ENCODE assay signal across 8 cellular contexts in the genomic region with DNA sequence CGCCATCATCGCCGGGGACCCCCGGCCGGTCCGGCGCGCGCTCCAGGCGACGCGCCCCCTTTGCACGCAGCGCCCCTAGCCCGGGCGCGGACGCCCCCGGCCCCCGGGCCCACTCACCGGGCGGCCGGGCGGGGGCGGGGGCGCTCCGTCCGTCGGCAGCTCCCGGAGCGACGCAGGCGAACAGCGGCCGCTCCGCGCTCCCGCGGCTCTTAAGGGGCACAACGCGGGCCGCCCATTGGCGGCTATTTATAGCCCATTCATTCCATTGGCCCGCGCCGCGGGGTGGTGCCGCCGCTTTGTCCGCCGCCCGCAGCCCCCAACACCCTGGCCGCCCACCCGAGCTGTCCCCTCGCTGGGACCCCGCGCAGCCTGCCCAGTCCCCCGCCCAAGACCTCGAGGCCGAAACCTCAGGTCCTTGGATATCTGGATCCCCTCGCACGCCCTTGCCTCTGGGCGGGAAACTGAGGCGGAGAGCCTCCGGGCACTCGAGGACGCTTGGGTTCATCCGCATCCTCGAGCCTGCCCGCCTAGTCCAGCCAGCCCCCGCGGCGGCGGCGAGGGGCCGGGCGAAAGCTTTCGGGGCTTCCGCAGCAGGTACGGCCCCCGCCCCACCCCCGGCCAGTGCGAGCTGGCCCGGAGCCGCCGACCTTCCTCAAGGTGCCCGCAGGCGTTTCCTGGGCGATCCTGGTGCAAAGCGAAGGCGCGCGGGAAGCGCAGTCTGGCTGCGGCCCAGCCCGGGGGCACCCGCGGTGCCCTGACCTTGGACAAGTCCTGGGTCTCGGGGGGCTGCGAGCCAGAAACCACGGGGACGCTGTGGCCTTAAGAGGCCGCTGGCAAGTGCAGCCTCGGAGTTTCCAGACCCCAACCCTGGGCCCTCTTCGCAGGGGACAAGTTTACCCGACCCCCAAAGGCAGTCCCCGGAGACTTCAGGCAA. TPM values are rescaled to one million over a fixed set of nuclear protein-coding genes. Genes with fewer than 3 reads are reported as not detected.
DNase-seq lines count a peak whose midpoint lies in the region; ATAC-seq and TF ChIP-seq lines count a peak whose summit lies in the region.

A gene (minus strand): TSS at position 182 of the 934 bp plus-strand sequence. CDS start 337 bp downstream, outside the sequence.

- H3K27ac Mint-ChIP-seq in activated B cell treated with CpG ODN at 0.5 μM for 24 hours = no peak within 1 kb of the TSS
- no peak within 1 kb of the TSS for H3K27ac Mint-ChIP-seq in naive B cell

- ATAC-seq in activated B cell treated with CpG ODN at 0.5 μM for 24 hours (ENCODE audit: low read depth) (no peak), naive B cell (ENCODE audit: low read depth in 2 of 2) (no peak), GM19455 (IDR thresholded peaks at IDR 0.05; ENCODE audit: unreplicated experiment) (no peak)

- no peaks in the 10 kb centered on the region for H3K27me3 Mint-ChIP-seq in activated B cell treated with CpG ODN at 0.5 μM for 24 hours
- peaks cover 0 to 13% (median 12%) of the 10 kb centered on the region in 3 donors for H3K27me3 Mint-ChIP-seq in naive B cell

- H3K9me3 Mint-ChIP-seq in activated B cell treated with CpG ODN at 0.5 μM for 24 hours (no peaks in the 10 kb centered on the region), naive B cell (no peaks in the 10 kb centered on the region)

- H3K4me3 Mint-ChIP-seq in activated B cell treated with CpG ODN at 0.5 μM for 24 hours = peak within 1 kb of the TSS; percentile 62
- H3K4me3 Mint-ChIP-seq in naive B cell = peak within 1 kb of the TSS; percentile 46 to 84 (median 65)

- POLR2A ChIA-PET in activated B cell treated with CpG ODN at 0.5 μM for 24 hours (lab: Charles Lee) = no interaction called here

- DNase-seq in DMS 273 (lab: John Stamatoyannopoulos, UW; ENCODE audit: unreplicated experiment) = peak; percentile 94
- DNase-seq in DMS 273 treated with DMSO at 0.1 percent for 48 hours (lab: John Stamatoyannopoulos, UW) = no peak
- DNase-seq in NCI-H1694 (lab: John Stamatoyannopoulos, UW) = peak; percentile 93
- no peak for DNase-seq in activated B cell treated with CpG ODN at 0.5 μM for 24 hours
- DNase-seq in fibroblast of pulmonary artery (ENCODE audit: low read depth) = peak; percentile 50
- DNase-seq in naive B cell = no peak
- DNase-seq in SIG-M5 treated with dmso at 0.1 percent for 504 hours (lab: John Stamatoyannopoulos, UW; ENCODE audit: unreplicated experiment) = no peak

- intact Hi-C loops in activated B cell treated with CpG ODN at 0.5 μM for 24 hours (cut with micrococcal nuclease) = loop anchor here (10.0 kb wide), 2 partner anchors 188 to 758 kb away; a partner anchor contains a TSS

- no peak for TF ChIP-seq CTCF in activated B cell treated with CpG ODN at 0.5 μM for 24 hours (IDR thresholded peaks at IDR 0.05)
- TF ChIP-seq CTCF in fibroblast of pulmonary artery (IDR thresholded peaks at IDR 0.05; ENCODE audit: low read length, missing control alignments) = no peak

- no peaks in the 10 kb centered on the region for H3K36me3 Mint-ChIP-seq in activated B cell treated with CpG ODN at 0.5 μM for 24 hours (ENCODE audit: low read depth)
- no peaks in the 10 kb centered on the region for H3K36me3 Mint-ChIP-seq in naive B cell

- CTCF ChIA-PET in activated B cell treated with CpG ODN at 0.5 μM for 24 hours (lab: Charles Lee) = interaction anchor here (1.9 kb wide), 1 partner anchor 24 kb away, joined by 8 read pairs; no protein-coding TSS in a partner anchor

- H3K4me3 ChIP-seq in fibroblast of pulmonary artery (replicated peaks; ENCODE audit: low read depth, low read length) = peak within 1 kb of the TSS; percentile 40

- peaks cover 43% of the 10 kb centered on the region for H3K4me1 Mint-ChIP-seq in activated B cell treated with CpG ODN at 0.5 μM for 24 hours
- H3K4me1 Mint-ChIP-seq in naive B cell = peaks cover 18 to 31% (median 29%) of the 10 kb centered on the region in 3 donors

RNA-seq across cellular contexts. Expression of the gene that starts here (rescaled TPM):
- 8.6 and 12.0 TPM in 2 replicates for total RNA-seq in activated B cell treated with CpG ODN at 0.5 μM for 24 hours
- polyA plus RNA-seq in naive B cell (ENCODE audit: low read depth in 6 of 6) = under 1 TPM in 2 of 6 donors, not detected in 4; 0.80 to 1.00 TPM

Comparison
In these comparisons a context has a peak if more than half of its experiments do, and no peak if none do; other contexts are left out.
1. DNase-seq: peak in DMS 273 (single experiment), NCI-H1694 (single experiment) and fibroblast of pulmonary artery (single experiment); none in DMS 273 treated with DMSO at 0.1 percent for 48 hours (single experiment), activated B cell treated with CpG ODN at 0.5 μM for 24 hours (single experiment), naive B cell (single experiment) and SIG-M5 treated with dmso at 0.1 percent for 504 hours (single experiment).